8 cellular contexts compared by ENCODE assay signal in the genomic region with DNA sequence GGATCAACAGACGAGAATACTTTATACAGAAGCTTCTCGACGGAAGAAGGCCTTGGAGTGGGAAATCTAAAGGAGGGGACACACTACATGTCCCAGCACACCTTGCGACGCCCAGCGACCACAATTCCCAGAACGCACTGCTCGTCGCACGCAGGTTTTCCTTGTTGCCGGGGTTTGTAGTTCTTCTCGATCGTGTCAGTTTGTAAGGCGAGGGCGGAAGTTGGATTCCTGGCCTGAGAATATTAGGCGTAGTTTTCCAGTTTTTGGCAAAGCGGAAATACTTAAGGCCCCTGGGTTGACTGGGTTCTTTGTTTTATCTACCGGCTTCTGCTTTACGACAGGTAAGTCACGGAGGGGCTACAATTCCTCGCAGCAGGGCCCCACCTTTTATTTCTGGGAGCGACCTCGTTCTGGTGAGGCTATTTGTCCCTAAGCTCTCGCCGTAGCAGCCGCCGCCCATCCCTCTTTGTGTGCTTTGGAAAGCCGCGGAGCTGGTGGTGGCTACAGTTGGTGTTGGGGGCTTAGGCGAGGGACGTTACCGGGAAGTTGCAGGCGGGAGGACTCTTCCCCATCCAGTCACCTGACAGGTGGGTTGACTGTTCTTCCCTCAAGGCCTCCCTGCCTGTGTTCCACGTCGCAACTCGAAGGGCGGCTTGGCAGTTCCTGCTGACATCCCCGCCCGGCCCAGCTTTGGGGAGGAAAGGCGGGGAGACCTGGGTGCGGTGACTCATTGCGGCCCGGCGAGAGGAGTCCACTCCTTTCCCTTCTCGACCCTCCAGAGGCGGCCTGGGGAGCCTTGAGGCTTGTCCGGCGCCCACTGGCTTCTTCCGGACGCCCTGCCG. TPM values are rescaled to one million over a fixed set of nuclear protein-coding genes. Genes with fewer than 3 reads are reported as not detected.
DNase-seq lines count a peak whose midpoint lies in the region; ATAC-seq and TF ChIP-seq lines count a peak whose summit lies in the region.

Gene DYNC1I2, plus strand, starts transcription at position 183 of the 842 bp plus-strand sequence. CDS start 2,687 bp downstream, outside the sequence.

- peaks cover 10% of the 10 kb centered on the region for H3K36me3 ChIP-seq in left ventricle myocardium inferior

- H3K4me3 ChIP-seq in left ventricle myocardium inferior, result peak within 1 kb of the TSS; percentile 93

- intact Hi-C loops in left ventricle myocardium inferior (cut with micrococcal nuclease), result no loop called here

- H3K27ac Mint-ChIP-seq in T-helper 17 cell (peak within 1 kb of the TSS; percentile 90), progenitor cell of endocrine pancreas (peak within 1 kb of the TSS; percentile 98)

- H3K4me1 ChIP-seq in left ventricle myocardium inferior, result peaks cover 38% of the 10 kb centered on the region

- DNase-seq in GM13976 (ENCODE audit: low spot score) (peak; percentile 81), NCI-H146 treated with DMSO at 0.1 percent for 48 hours (lab: John Stamatoyannopoulos, UW; ENCODE audit: unreplicated experiment) (peak; percentile 84), T-helper 17 cell (peak; percentile 35 to 45 (median 40)), amygdala (lab: John Stamatoyannopoulos, UW) (peak; percentile 58 to 99 (median 92)), left ventricle myocardium inferior (peak; percentile 89), progenitor cell of endocrine pancreas (ENCODE audit: low spot score, unreplicated experiment) (peak; percentile 63), ureter (ENCODE audit: low spot score) (peak; percentile 91)

- H3K27ac ChIP-seq in left ventricle myocardium inferior (replicated peaks), result peak within 1 kb of the TSS; percentile 93

- H3K4me1 Mint-ChIP-seq in T-helper 17 cell, result peaks cover 19% of the 10 kb centered on the region
- H3K4me1 Mint-ChIP-seq in progenitor cell of endocrine pancreas (ENCODE audit: low read depth), result peaks cover 12% of the 10 kb centered on the region

- in situ Hi-C loops in GM13976 (cut with MboI; ENCODE audit: low sequenced_read_pairs, unreplicated experiment), result loop anchor here (25.0 kb wide), 1 partner anchor 725 kb away; no protein-coding TSS in a partner anchor

- TF ChIP-seq CTCF in GM13976 (IDR thresholded peaks at IDR 0.05; ENCODE audit: borderline replicate concordance, control extremely low read depth, extremely low read depth, insufficient read depth, missing control alignments) (no peak), left ventricle myocardium inferior (IDR thresholded peaks at IDR 0.05; ENCODE audit: borderline replicate concordance) (peak; percentile 0), progenitor cell of endocrine pancreas (IDR thresholded peaks at IDR 0.05; ENCODE audit: unreplicated experiment) (no peak)

- H3K27me3 Mint-ChIP-seq in T-helper 17 cell (peaks cover 4% of the 10 kb centered on the region), progenitor cell of endocrine pancreas (no peaks in the 10 kb centered on the region)

- H3K36me3 Mint-ChIP-seq in T-helper 17 cell (ENCODE audit: low read depth) (peaks cover 2% of the 10 kb centered on the region), progenitor cell of endocrine pancreas (ENCODE audit: insufficient read depth) (peaks cover 3% of the 10 kb centered on the region)

- H3K9me3 ChIP-seq in T-helper 17 cell (ENCODE audit: control insufficient read depth, low read length, poor library complexity, severe bottlenecking), result no peaks in the 10 kb centered on the region
- no peaks in the 10 kb centered on the region for H3K9me3 ChIP-seq in left ventricle myocardium inferior (replicated peaks)

- no peaks in the 10 kb centered on the region for H3K27me3 ChIP-seq in left ventricle myocardium inferior (ENCODE audit: low read depth)

- H3K4me3 Mint-ChIP-seq in T-helper 17 cell (peak within 1 kb of the TSS; percentile 94), progenitor cell of endocrine pancreas (ENCODE audit: low read depth) (peak within 1 kb of the TSS; percentile 98)

- ATAC-seq in HG02852 (IDR thresholded peaks at IDR 0.05; ENCODE audit: unreplicated experiment), result peak; percentile 92
- ATAC-seq in T-helper 17 cell, result peak; percentile 87

- no peaks in the 10 kb centered on the region for H3K9me3 Mint-ChIP-seq in progenitor cell of endocrine pancreas (ENCODE audit: low read depth)

RNA-seq across cellular contexts. Expression of gene DYNC1I2, which starts in this region (rescaled TPM):
- total RNA-seq in T-helper 17 cell, result 10 to 100 TPM; 23.2 to 27.3 TPM
- 66.9 TPM for total RNA-seq in left ventricle myocardium inferior
- 116 and 118 TPM in 2 replicates for total RNA-seq in progenitor cell of endocrine pancreas
- 97.6 TPM for total RNA-seq in ureter

Comparison
In these comparisons a context has a peak if more than half of its experiments do, and no peak if none do; other contexts are left out.
1. Peak in every context shown above with its lines: DNase-seq, ATAC-seq, H3K4me3 ChIP-seq and H3K27ac ChIP-seq.
2. DNase-seq: peak in every context shown above with its lines; median percentile 92 in amygdala; 91 in ureter; 89 in left ventricle myocardium inferior; 84 in NCI-H146 treated with DMSO at 0.1 percent for 48 hours; 81 in GM13976; 63 in progenitor cell of endocrine pancreas; 40 in T-helper 17 cell.